ENCODE assay signal across 4 cellular contexts in the genomic region with DNA sequence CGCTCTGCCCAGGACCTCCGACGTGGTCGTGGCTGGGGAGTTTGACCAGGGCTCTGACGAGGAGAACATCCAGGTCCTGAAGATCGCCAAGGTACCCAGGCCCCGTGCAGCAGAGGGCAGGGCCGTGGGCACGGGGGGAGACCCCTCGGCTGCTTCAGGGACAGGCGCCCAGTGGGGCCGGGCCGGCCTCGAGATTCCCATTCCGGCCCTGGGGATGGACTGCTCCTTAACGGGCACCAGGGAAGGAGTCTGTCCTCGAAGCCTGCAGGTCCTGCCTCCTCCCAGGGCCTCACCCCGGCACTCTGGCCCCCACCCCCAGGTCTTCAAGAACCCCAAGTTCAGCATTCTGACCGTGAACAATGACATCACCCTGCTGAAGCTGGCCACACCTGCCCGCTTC. TPM values are rescaled to one million over a fixed set of nuclear protein-coding genes. Genes with fewer than 3 reads are reported as not detected.
"Had no signal": no experiment of that assay in that cellular context is flagged by ENCODE, and none has a peak within 500 bp of the region (broad histone marks: within the 10 kb centered on the region; RNA-seq: fewer than 3 reads in every experiment).

No MANE protein-coding gene starts in this region.

RNA-seq across cellular contexts. Expression of a gene that starts 4.3 kb away (rescaled TPM):
- total RNA-seq: LHCN-M2, M059J, MCF 10A, NCI-H460 had no signal

RNA-seq across cellular contexts. Expression of a gene that starts 16.2 kb away (rescaled TPM):
- total RNA-seq: LHCN-M2, M059J, MCF 10A, NCI-H460 had no signal
